ENCODE assay signal across 1 cellular context in the genomic region with DNA sequence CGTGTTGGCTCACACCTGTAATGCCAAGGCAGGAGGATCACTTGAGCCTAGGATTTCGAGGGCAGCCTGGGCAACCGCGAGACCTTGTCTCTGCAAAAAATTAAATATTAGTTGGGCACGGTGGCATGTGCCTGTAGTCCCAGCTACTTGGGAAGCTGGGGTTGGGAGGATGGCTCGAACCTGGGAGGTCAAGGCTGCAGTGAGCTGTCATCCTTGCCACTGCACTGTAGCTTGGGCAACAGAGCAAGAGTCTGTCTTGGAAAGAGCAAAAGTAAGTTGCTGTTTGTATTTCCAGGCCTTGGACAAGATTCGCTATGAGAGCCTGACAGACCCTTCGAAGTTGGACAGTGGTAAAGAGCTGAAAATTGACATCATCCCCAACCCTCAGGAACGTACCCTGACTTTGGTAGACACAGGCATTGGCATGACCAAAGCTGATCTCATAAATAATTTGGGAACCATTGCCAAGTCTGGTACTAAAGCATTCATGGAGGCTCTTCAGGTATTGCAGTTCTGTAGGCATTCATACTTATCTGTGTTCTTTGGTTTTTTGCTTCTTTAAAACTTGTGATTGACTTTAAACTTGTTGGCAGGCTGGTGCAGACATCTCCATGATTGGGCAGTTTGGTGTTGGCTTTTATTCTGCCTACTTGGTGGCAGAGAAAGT.
TF ChIP-seq lines count a peak whose summit lies in the region.

No MANE protein-coding gene starts in this region.

TF ChIP-seq in H1, 55 proteins besides CTCF, POLR2A, EP300 and RAD21:
- TF ChIP-seq SP1 (IDR thresholded peaks at IDR 0.05; ENCODE audit: low read depth, low read length): 0 out of 2 replicates have a peak, but pooled peaks have one; percentile 1
- TF ChIP-seq NANOG (IDR thresholded peaks at IDR 0.05; ENCODE audit: insufficient read depth, low read depth, low read length, poor library complexity, severe bottlenecking): no peak
- TF ChIP-seq POLR2AphosphoS5 (IDR thresholded peaks at IDR 0.05; ENCODE audit: low read depth, low read length): peak; percentile 67
